ENCODE assay signal across 8 cellular contexts in the genomic region with DNA sequence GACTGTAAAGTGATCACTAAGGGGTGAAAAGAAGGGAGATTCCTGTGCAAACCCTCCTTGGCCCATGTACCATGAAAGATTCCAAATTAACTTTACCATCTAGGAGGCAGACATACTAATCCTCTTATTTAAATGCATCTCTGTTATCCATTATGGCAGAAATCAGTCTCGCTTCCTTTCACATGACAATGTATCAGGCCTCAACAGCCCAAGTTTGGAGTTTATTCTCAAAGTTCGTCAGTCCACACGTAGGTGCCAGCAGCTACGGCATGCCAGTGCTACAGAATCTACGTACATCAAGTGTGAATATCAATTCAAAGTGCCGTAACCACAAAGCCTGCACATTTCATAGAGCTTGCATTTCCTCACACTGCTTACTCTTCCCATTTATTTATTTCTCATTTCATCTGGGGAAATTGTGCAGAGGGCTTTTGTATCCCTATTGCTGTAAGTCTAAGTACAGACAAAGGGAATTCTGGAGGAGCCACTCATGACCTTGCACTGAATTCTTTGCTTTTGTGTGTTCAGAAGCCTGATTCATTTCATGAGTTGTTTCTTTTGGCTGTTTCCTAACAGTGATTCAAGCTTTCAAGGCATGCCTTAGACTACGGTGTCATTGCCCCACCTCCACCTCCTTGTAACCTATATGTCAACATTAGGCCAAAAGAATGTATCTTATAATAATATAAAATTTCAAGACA. TPM values are rescaled to one million over a fixed set of nuclear protein-coding genes. Genes with fewer than 3 reads are reported as not detected.
A peak's percentile ranks its signal among the peaks of the same experiment; 100 is the strongest.
DNase-seq lines count a peak whose midpoint lies in the region; ATAC-seq and TF ChIP-seq lines count a peak whose summit lies in the region.

No MANE protein-coding gene starts in this region.

- 0 out of 2 replicates have a peak overlapping the region, but pooled peaks have one; percentile 10 for H3K9ac ChIP-seq in HUES48 (ENCODE audit: low read depth, low read length)

- peaks cover 43% of the 10 kb centered on the region for H3K4me1 ChIP-seq in HUES48 (ENCODE audit: control insufficient read depth, insufficient read depth, low read length)

- intact Hi-C loops in CD4-positive, alpha-beta T cell (cut with DNase I, micrococcal nuclease) = loop anchor here in 1 of 2 experiments (1.0 to 2.0 kb wide), 2 partner anchors 10 to 52 kb away; a partner anchor contains a TSS

- no peak for TF ChIP-seq CTCF in CD4-positive, alpha-beta T cell (IDR thresholded peaks at IDR 0.05)

- peak overlapping the region; percentile 52 for H3K4me3 Mint-ChIP-seq in CD4-positive, alpha-beta T cell
- peak overlapping the region; percentile 63 for H3K4me3 Mint-ChIP-seq in central memory CD8-positive, alpha-beta T cell
- peak overlapping the region; percentile 83 for H3K4me3 Mint-ChIP-seq in natural killer cell treated with Interleukin-12 subunit alpha and Interleukin-12 subunit beta and Interleukin-15 and Interleukin-18, amount 100 ng/mL, for 72 hours

- H3K27me3 Mint-ChIP-seq in CD4-positive, alpha-beta T cell = no peaks in the 10 kb centered on the region
- no peaks in the 10 kb centered on the region for H3K27me3 Mint-ChIP-seq in central memory CD8-positive, alpha-beta T cell
- H3K27me3 Mint-ChIP-seq in natural killer cell treated with Interleukin-12 subunit alpha and Interleukin-12 subunit beta and Interleukin-15 and Interleukin-18, amount 100 ng/mL, for 72 hours = no peaks in the 10 kb centered on the region

- POLR2A ChIA-PET in CD4-positive, alpha-beta T cell (lab: Charles Lee) = interaction anchor here (0.6 to 4.3 kb wide), 3 partner anchors 10 to 54 kb away, joined by 3 to 32 read pairs (median 3); a partner anchor contains a TSS

- no peaks in the 10 kb centered on the region for H3K27me3 ChIP-seq in CD4-positive, alpha-beta T cell (ENCODE audit: control insufficient read depth, insufficient read depth, low read length)
- H3K27me3 ChIP-seq in HUES48 (ENCODE audit: control insufficient read depth, insufficient read depth, low read length) = peaks cover 4% of the 10 kb centered on the region; the same call in 1 of the 2 replicates

- H3K36me3 Mint-ChIP-seq in CD4-positive, alpha-beta T cell (ENCODE audit: low read depth) = peaks cover 5% of the 10 kb centered on the region
- H3K36me3 Mint-ChIP-seq in central memory CD8-positive, alpha-beta T cell (ENCODE audit: insufficient read depth) = peaks cover 20% of the 10 kb centered on the region
- no peaks in the 10 kb centered on the region for H3K36me3 Mint-ChIP-seq in natural killer cell treated with Interleukin-12 subunit alpha and Interleukin-12 subunit beta and Interleukin-15 and Interleukin-18, amount 100 ng/mL, for 72 hours

- CTCF ChIA-PET in CD4-positive, alpha-beta T cell (lab: Charles Lee) = interaction anchor here (1.0 kb wide), 1 partner anchor 9 kb away, joined by 4 read pairs; a partner anchor contains a TSS

- H3K36me3 ChIP-seq in HUES48 (ENCODE audit: control insufficient read depth, insufficient read depth, low read length) = peaks cover 3% of the 10 kb centered on the region

- ATAC-seq in CD4-positive, alpha-beta T cell (ENCODE audit: poor library complexity) = peak; percentile 75
- ATAC-seq in central memory CD8-positive, alpha-beta T cell (replicated peaks; ENCODE audit: extremely low read depth, poor library complexity, severe bottlenecking) = peak; percentile 73
- ATAC-seq in natural killer cell treated with Interleukin-12 subunit alpha and Interleukin-12 subunit beta and Interleukin-15 and Interleukin-18, amount 100 ng/mL, for 72 hours = peak; percentile 73 to 78
- ATAC-seq in HG03342 (IDR thresholded peaks at IDR 0.05; ENCODE audit: unreplicated experiment) = no peak

- H3K27ac ChIP-seq in CD4-positive, alpha-beta T cell (ENCODE audit: low read depth, low read length) = no peak overlapping the region
- peak overlapping the region; percentile 69 for H3K27ac ChIP-seq in HUES48 (ENCODE audit: low read depth, low read length)

- no peak overlapping the region for H3K4me3 ChIP-seq in HUES48 (ENCODE audit: low read depth, low read length)

- DNase-seq in CD4-positive, alpha-beta T cell = peak in 2 of 10 experiments; percentile 4 to 58
- DNase-seq in central memory CD8-positive, alpha-beta T cell (ENCODE audit: low spot score in 2 of 2) = peak in 1 of 2 donors; percentile 63
- no peak for DNase-seq in natural killer cell treated with Interleukin-12 subunit alpha and Interleukin-12 subunit beta and Interleukin-15 and Interleukin-18, amount 100 ng/mL, for 72 hours (ENCODE audit: low spot score)
- no peak for DNase-seq in NCI-H1930 (lab: John Stamatoyannopoulos, UW)
- DNase-seq in amniotic stem cell (lab: John Stamatoyannopoulos, UW) = no peak
- DNase-seq in activated CD4-positive, alpha-beta T cell treated with anti-CD3 and anti-CD28 coated beads, Interleukin-2, amount 50 U/mL, for 4 hours = no peak

- peaks cover 29% of the 10 kb centered on the region for H3K4me1 Mint-ChIP-seq in CD4-positive, alpha-beta T cell (ENCODE audit: low read depth)
- peaks cover 35% of the 10 kb centered on the region for H3K4me1 Mint-ChIP-seq in central memory CD8-positive, alpha-beta T cell
- H3K4me1 Mint-ChIP-seq in natural killer cell treated with Interleukin-12 subunit alpha and Interleukin-12 subunit beta and Interleukin-15 and Interleukin-18, amount 100 ng/mL, for 72 hours (ENCODE audit: low read depth in 2 of 2) = peaks cover 48 to 49% of the 10 kb centered on the region in 2 donors

- no peaks in the 10 kb centered on the region for H3K9me3 Mint-ChIP-seq in CD4-positive, alpha-beta T cell
- no peaks in the 10 kb centered on the region for H3K9me3 Mint-ChIP-seq in central memory CD8-positive, alpha-beta T cell
- no peaks in the 10 kb centered on the region for H3K9me3 Mint-ChIP-seq in natural killer cell treated with Interleukin-12 subunit alpha and Interleukin-12 subunit beta and Interleukin-15 and Interleukin-18, amount 100 ng/mL, for 72 hours

- peak overlapping the region; percentile 86 for H3K27ac Mint-ChIP-seq in CD4-positive, alpha-beta T cell
- peak overlapping the region; percentile 94 for H3K27ac Mint-ChIP-seq in central memory CD8-positive, alpha-beta T cell (ENCODE audit: low read depth)
- H3K27ac Mint-ChIP-seq in natural killer cell treated with Interleukin-12 subunit alpha and Interleukin-12 subunit beta and Interleukin-15 and Interleukin-18, amount 100 ng/mL, for 72 hours = peak overlapping the region; percentile 91 to 96

- no peaks in the 10 kb centered on the region for H3K9me3 ChIP-seq in CD4-positive, alpha-beta T cell (ENCODE audit: control insufficient read depth, low read length)
- H3K9me3 ChIP-seq in HUES48 (ENCODE audit: control insufficient read depth, insufficient read depth, low read length) = no peaks in the 10 kb centered on the region

RNA-seq across cellular contexts. Expression of a gene that starts 10.0 kb away (rescaled TPM):
- total RNA-seq in CD4-positive, alpha-beta T cell = 10 to 100 TPM; 39.6 to 40.1 TPM
- 1 to 10 TPM; 6.3 to 6.9 TPM for total RNA-seq in natural killer cell treated with Interleukin-12 subunit alpha and Interleukin-12 subunit beta and Interleukin-15 and Interleukin-18, amount 100 ng/mL, for 72 hours

RNA-seq across cellular contexts. Expression of a gene that starts 54.5 kb away (rescaled TPM):
- 10 to 100 TPM; 31.9 to 33.8 TPM for total RNA-seq in CD4-positive, alpha-beta T cell
- total RNA-seq in natural killer cell treated with Interleukin-12 subunit alpha and Interleukin-12 subunit beta and Interleukin-15 and Interleukin-18, amount 100 ng/mL, for 72 hours = 10 to 100 TPM; 49.7 to 52.8 TPM

Comparison
In these comparisons a context has a peak if more than half of its experiments do, and no peak if none do; other contexts are left out.
1. RNA of a gene that starts 10.0 kb away (total RNA-seq): 39.6 to 40.1 TPM in CD4-positive, alpha-beta T cell; 6.3 to 6.9 TPM in natural killer cell treated with Interleukin-12 subunit alpha and Interleukin-12 subunit beta and Interleukin-15 and Interleukin-18, amount 100 ng/mL, for 72 hours; every median in the first group is over 4 times any median in the second.
2. Peak in every context shown above with its lines, with median percentiles within 50 percentile points of each other: H3K27ac Mint-ChIP-seq and H3K4me3 Mint-ChIP-seq.